ENCODE assay signal across 13 cellular contexts in genomic region chr3:97138914-97139541, GRCh38.
A peak's percentile ranks its signal among the peaks of the same experiment; 100 is the strongest.
DNase-seq lines count a peak whose midpoint lies in the region; ATAC-seq and TF ChIP-seq lines count a peak whose summit lies in the region.
"Had no signal": no experiment of that assay in that cellular context is flagged by ENCODE, and none has a peak within 500 bp of the region (broad histone marks: within the 10 kb centered on the region; RNA-seq: fewer than 3 reads in every experiment).

No MANE protein-coding gene starts in this region.

- H3K27me3 Mint-ChIP-seq in stimulated activated memory B cell treated with anti-CD40 and anti-IgM and Interleukin-4, amounts not matched to agents 10 μg/mL and 1 μg/mL and 100 μg/mL, for 72 hours, result no peaks in the 10 kb centered on the region
- H3K27me3 Mint-ChIP-seq: activated naive CD8-positive, alpha-beta T cell treated with anti-CD3 and anti-CD28 coated beads, Interleukin-2, amount 10 ng/mL, durations not matched to agents 7 days and 5 days had no signal

- H3K27ac Mint-ChIP-seq in stimulated activated memory B cell treated with anti-CD40 and anti-IgM and Interleukin-4, amounts not matched to agents 10 μg/mL and 1 μg/mL and 100 μg/mL, for 72 hours, result no peak overlapping the region
- H3K27ac Mint-ChIP-seq: activated naive CD8-positive, alpha-beta T cell treated with anti-CD3 and anti-CD28 coated beads, Interleukin-2, amount 10 ng/mL, durations not matched to agents 7 days and 5 days had no signal

- H3K9me3 ChIP-seq in Loucy (ENCODE audit: insufficient read depth, low read depth, low read length), result peaks cover 3% of the 10 kb centered on the region
- H3K9me3 ChIP-seq in tibial artery, result peaks cover 5 to 15% (median 5%) of the 10 kb centered on the region in 3 donors
- H3K9me3 ChIP-seq: Caco-2 had no signal

- no peaks in the 10 kb centered on the region for H3K9me2 ChIP-seq in Loucy (replicated peaks; ENCODE audit: low read depth, low read length)

- no peaks in the 10 kb centered on the region for H3F3A ChIP-seq in Loucy (ENCODE audit: low read depth)

- DNase-seq in D341Med (ENCODE audit: low spot score), result peak; percentile 17
- peak; percentile 14 for DNase-seq in epithelial cell of prostate (ENCODE audit: low read depth, low spot score)
- DNase-seq in tibial artery, result no peak
- no peak for DNase-seq in activated naive CD4-positive, alpha-beta T cell treated with anti-CD3 and anti-CD28 coated beads, Interleukin-2, amount 50 U/mL, for 16 hours
- DNase-seq in T-helper 9 cell, result no peak
- DNase-seq: activated naive CD8-positive, alpha-beta T cell treated with anti-CD3 and anti-CD28 coated beads, Interleukin-2, amount 10 ng/mL, durations not matched to agents 7 days and 5 days; left cardiac atrium; NCI-H2227 treated with DMSO at 0.1 percent for 48 hours; stimulated activated CD8-positive, alpha-beta memory T cell treated with anti-CD3 and anti-CD28 coated beads, Interleukin-4, amount 100 ng/mL, for 48 hours had no signal

- no peak overlapping the region for H2AFZ ChIP-seq in Loucy (ENCODE audit: low read length)

- TF ChIP-seq CTCF in Loucy (conservative IDR thresholded peaks at IDR 0.05; ENCODE audit: low read length) (peak; percentile 52), tibial artery (IDR thresholded peaks at IDR 0.05) (no peak)

- H3K4me1 Mint-ChIP-seq in stimulated activated memory B cell treated with anti-CD40 and anti-IgM and Interleukin-4, amounts not matched to agents 10 μg/mL and 1 μg/mL and 100 μg/mL, for 72 hours, result no peaks in the 10 kb centered on the region
- H3K4me1 Mint-ChIP-seq: activated naive CD8-positive, alpha-beta T cell treated with anti-CD3 and anti-CD28 coated beads, Interleukin-2, amount 10 ng/mL, durations not matched to agents 7 days and 5 days had no signal

- H3K9me3 Mint-ChIP-seq in stimulated activated memory B cell treated with anti-CD40 and anti-IgM and Interleukin-4, amounts not matched to agents 10 μg/mL and 1 μg/mL and 100 μg/mL, for 72 hours, result peaks cover 9% of the 10 kb centered on the region

- ATAC-seq in GM19467 (IDR thresholded peaks at IDR 0.05; ENCODE audit: unreplicated experiment), result peak; percentile 51
- ATAC-seq in stimulated activated memory B cell treated with anti-CD40 and anti-IgM and Interleukin-4, amounts not matched to agents 10 μg/mL and 1 μg/mL and 100 μg/mL, for 72 hours, result no peak
- ATAC-seq: left cardiac atrium had no signal

- H3K27me3 ChIP-seq in Loucy (ENCODE audit: insufficient read depth, low read length, poor library complexity, severe bottlenecking) (no peaks in the 10 kb centered on the region), tibial artery (no peaks in the 10 kb centered on the region)

- no peak overlapping the region for H3K9ac ChIP-seq in Loucy (ENCODE audit: low read depth, low read length, poor library complexity, severe bottlenecking)

- H3K79me2 ChIP-seq in Loucy (ENCODE audit: insufficient read depth, low read length), result no peaks in the 10 kb centered on the region

- intact Hi-C loops in tibial artery (cut with DNase I; ENCODE audit: low total_unique reads), result no loop called here

- H3K36me3 Mint-ChIP-seq in stimulated activated memory B cell treated with anti-CD40 and anti-IgM and Interleukin-4, amounts not matched to agents 10 μg/mL and 1 μg/mL and 100 μg/mL, for 72 hours, result no peaks in the 10 kb centered on the region
- H3K36me3 Mint-ChIP-seq: activated naive CD8-positive, alpha-beta T cell treated with anti-CD3 and anti-CD28 coated beads, Interleukin-2, amount 10 ng/mL, durations not matched to agents 7 days and 5 days had no signal

- H4K20me1 ChIP-seq in Loucy (ENCODE audit: insufficient read depth, low read length, poor library complexity, severe bottlenecking), result no peaks in the 10 kb centered on the region

- H3K4me1 ChIP-seq in Loucy (ENCODE audit: insufficient read depth, low read length, poor library complexity, severe bottlenecking), result no peaks in the 10 kb centered on the region
- peaks cover 0 to 7% (median 0%) of the 10 kb centered on the region in 4 donors for H3K4me1 ChIP-seq in tibial artery
- H3K4me1 ChIP-seq: Caco-2 had no signal

- H3K4me2 ChIP-seq in Loucy (ENCODE audit: low read depth, low read length, poor library complexity, severe bottlenecking), result no peak overlapping the region

- H3K36me3 ChIP-seq in Loucy (ENCODE audit: insufficient read depth, low read length) (no peaks in the 10 kb centered on the region), tibial artery (no peaks in the 10 kb centered on the region)

- no peak overlapping the region for H3K4me3 Mint-ChIP-seq in stimulated activated memory B cell treated with anti-CD40 and anti-IgM and Interleukin-4, amounts not matched to agents 10 μg/mL and 1 μg/mL and 100 μg/mL, for 72 hours
- H3K4me3 Mint-ChIP-seq: activated naive CD8-positive, alpha-beta T cell treated with anti-CD3 and anti-CD28 coated beads, Interleukin-2, amount 10 ng/mL, durations not matched to agents 7 days and 5 days had no signal

- H3K27ac ChIP-seq in epithelial cell of prostate (no peak overlapping the region), tibial artery (no peak overlapping the region)

- H3K4me3 ChIP-seq in Loucy (ENCODE audit: low read length, poor library complexity, severe bottlenecking) (no peak overlapping the region), tibial artery (no peak overlapping the region)

Comparison
In these comparisons a context has a peak if more than half of its experiments do, and no peak if none do; other contexts are left out.
1. DNase-seq: peak in D341Med (single experiment) and epithelial cell of prostate (single experiment); none in tibial artery (0 of 2), activated naive CD4-positive, alpha-beta T cell treated with anti-CD3 and anti-CD28 coated beads, Interleukin-2, amount 50 U/mL, for 16 hours (single experiment) and T-helper 9 cell (single experiment).